31 cellular contexts compared by ENCODE assay signal in genomic region chr9:38229123-38229829, GRCh38.
DNase-seq lines count a peak whose midpoint lies in the region; ATAC-seq, FAIRE-seq and TF ChIP-seq lines count a peak whose summit lies in the region.
"Had no signal": no experiment of that assay in that cellular context is flagged by ENCODE, and none has a peak within 500 bp of the region (broad histone marks: within the 10 kb centered on the region; RNA-seq: fewer than 3 reads in every experiment).

No MANE protein-coding gene starts in this region.

- no peak for TF ChIP-seq CTCF in astrocyte (IDR thresholded peaks at IDR 0.05; ENCODE audit: insufficient read depth, low read depth, low read length)
- TF ChIP-seq CTCF in vagina (IDR thresholded peaks at IDR 0.05) = no peak

- no peak overlapping the region for H3K9ac ChIP-seq in astrocyte (ENCODE audit: low read length)
- H3K9ac ChIP-seq: parathyroid adenoma had no signal

- no peak overlapping the region for H3K27ac ChIP-seq in astrocyte (ENCODE audit: low read depth, low read length)
- H3K27ac ChIP-seq in vagina = no peak overlapping the region
- H3K27ac ChIP-seq: body of pancreas, gastrocnemius medialis, parathyroid adenoma, suprapubic skin had no signal

- peaks cover 13% of the 10 kb centered on the region for H3K4me1 Mint-ChIP-seq in activated CD8-positive, alpha-beta memory T cell treated with anti-CD3 and anti-CD28 coated beads, Interleukin-2, amount 10 ng/mL, durations not matched to agents 7 days and 5 days
- peaks cover 28% of the 10 kb centered on the region for H3K4me1 Mint-ChIP-seq in astrocyte (ENCODE audit: low read depth, unreplicated experiment)
- peaks cover 17% of the 10 kb centered on the region for H3K4me1 Mint-ChIP-seq in activated T-helper 1 cell treated with anti-CD3 and anti-CD28 coated beads, Interleukin-12 subunit alpha, Interleukin-12 subunit beta, Interleukin-2, Interleukin-4 antibody, amounts not matched to agents 30 ng/mL and 10 ng/mL and 1 ng/mL, durations not matched to agents 14 hours and 24 hours and 36 hours (ENCODE audit: low read depth)
- H3K4me1 Mint-ChIP-seq in activated T-cell treated with anti-CD3 and anti-CD28 coated beads, Interleukin-2, amount 50 U/mL, for 4 hours (ENCODE audit: low read depth) = peaks cover 13% of the 10 kb centered on the region

- no peak overlapping the region for H3K4me2 ChIP-seq in astrocyte (ENCODE audit: low read length)

- no peak for ATAC-seq in activated CD8-positive, alpha-beta memory T cell treated with anti-CD3 and anti-CD28 coated beads, Interleukin-2, amount 10 ng/mL, durations not matched to agents 7 days and 5 days
- ATAC-seq in activated T-cell treated with anti-CD3 and anti-CD28 coated beads, Interleukin-2, amount 50 U/mL, for 4 hours = no peak
- ATAC-seq in Right ventricle myocardium inferior = no peak
- ATAC-seq: activated CD4-positive, CD25-positive, alpha-beta regulatory T cell treated with anti-CD3 and anti-CD28 coated beads, Interleukin-2, amount 50 U/mL, for 24 hours; body of pancreas; gastrocnemius medialis; left cardiac atrium; SK-N-SH treated with all-trans-retinoic acid at 6 μM for 48 hours; T-helper 17 cell had no signal

- H3K4me3 Mint-ChIP-seq in activated CD8-positive, alpha-beta memory T cell treated with anti-CD3 and anti-CD28 coated beads, Interleukin-2, amount 10 ng/mL, durations not matched to agents 7 days and 5 days = no peak overlapping the region
- no peak overlapping the region for H3K4me3 Mint-ChIP-seq in astrocyte (ENCODE audit: unreplicated experiment)
- no peak overlapping the region for H3K4me3 Mint-ChIP-seq in activated T-helper 1 cell treated with anti-CD3 and anti-CD28 coated beads, Interleukin-12 subunit alpha, Interleukin-12 subunit beta, Interleukin-2, Interleukin-4 antibody, amounts not matched to agents 30 ng/mL and 10 ng/mL and 1 ng/mL, durations not matched to agents 14 hours and 24 hours and 36 hours
- no peak overlapping the region for H3K4me3 Mint-ChIP-seq in activated T-cell treated with anti-CD3 and anti-CD28 coated beads, Interleukin-2, amount 50 U/mL, for 4 hours
- H3K4me3 Mint-ChIP-seq: activated naive CD4-positive, alpha-beta T cell treated with anti-CD3 and anti-CD28 coated beads for 36 hours; CD4-positive, alpha-beta memory T cell; T-helper 17 cell had no signal

- no peak for FAIRE-seq in astrocyte (lab: Jason Lieb, UNC)
- FAIRE-seq: A204.1, GM19239, HTR-8/SVneo, TTC549, urothelium cell line had no signal

- no peaks in the 10 kb centered on the region for H4K20me1 ChIP-seq in astrocyte (ENCODE audit: insufficient read depth, low read length)

- TF ChIP-seq POLR2A in vagina (IDR thresholded peaks at IDR 0.05) = no peak

- no peaks in the 10 kb centered on the region for H3K79me2 ChIP-seq in astrocyte (ENCODE audit: insufficient read depth, low read length)
- H3K79me2 ChIP-seq: parathyroid adenoma had no signal

- H3K4me1 ChIP-seq in astrocyte (ENCODE audit: insufficient read depth, low read length) (peaks cover 12% of the 10 kb centered on the region), vagina (peaks cover 10% of the 10 kb centered on the region)
- H3K4me1 ChIP-seq: gastrocnemius medialis, parathyroid adenoma had no signal

- H3K9me3 Mint-ChIP-seq in activated CD8-positive, alpha-beta memory T cell treated with anti-CD3 and anti-CD28 coated beads, Interleukin-2, amount 10 ng/mL, durations not matched to agents 7 days and 5 days (ENCODE audit: low read depth) = no peaks in the 10 kb centered on the region
- H3K9me3 Mint-ChIP-seq in astrocyte (ENCODE audit: unreplicated experiment) = peaks cover 4% of the 10 kb centered on the region
- no peaks in the 10 kb centered on the region for H3K9me3 Mint-ChIP-seq in activated T-helper 1 cell treated with anti-CD3 and anti-CD28 coated beads, Interleukin-12 subunit alpha, Interleukin-12 subunit beta, Interleukin-2, Interleukin-4 antibody, amounts not matched to agents 30 ng/mL and 10 ng/mL and 1 ng/mL, durations not matched to agents 14 hours and 24 hours and 36 hours
- H3K9me3 Mint-ChIP-seq in activated T-cell treated with anti-CD3 and anti-CD28 coated beads, Interleukin-2, amount 50 U/mL, for 4 hours = no peaks in the 10 kb centered on the region
- H3K9me3 Mint-ChIP-seq: activated naive CD4-positive, alpha-beta T cell treated with anti-CD3 and anti-CD28 coated beads for 36 hours had no signal

- H3K4me3 ChIP-seq in astrocyte (ENCODE audit: insufficient read depth, low read depth, low read length) (no peak overlapping the region), vagina (no peak overlapping the region)
- H3K4me3 ChIP-seq: body of pancreas, gastrocnemius medialis, suprapubic skin had no signal

- no peak overlapping the region for H3K27ac Mint-ChIP-seq in activated CD8-positive, alpha-beta memory T cell treated with anti-CD3 and anti-CD28 coated beads, Interleukin-2, amount 10 ng/mL, durations not matched to agents 7 days and 5 days
- peak overlapping the region; percentile 28 for H3K27ac Mint-ChIP-seq in astrocyte (ENCODE audit: unreplicated experiment)
- no peak overlapping the region for H3K27ac Mint-ChIP-seq in activated T-helper 1 cell treated with anti-CD3 and anti-CD28 coated beads, Interleukin-12 subunit alpha, Interleukin-12 subunit beta, Interleukin-2, Interleukin-4 antibody, amounts not matched to agents 30 ng/mL and 10 ng/mL and 1 ng/mL, durations not matched to agents 14 hours and 24 hours and 36 hours
- H3K27ac Mint-ChIP-seq: activated naive CD4-positive, alpha-beta T cell treated with anti-CD3 and anti-CD28 coated beads for 36 hours; CD4-positive, alpha-beta memory T cell; T-helper 17 cell had no signal

- no peaks in the 10 kb centered on the region for H3K9me3 ChIP-seq in astrocyte (ENCODE audit: insufficient read depth, low read depth, low read length)
- no peaks in the 10 kb centered on the region for H3K9me3 ChIP-seq in vagina
- H3K9me3 ChIP-seq: body of pancreas, gastrocnemius medialis, suprapubic skin had no signal

- no peaks in the 10 kb centered on the region for H3K36me3 ChIP-seq in astrocyte (ENCODE audit: insufficient read depth, low read length)
- no peaks in the 10 kb centered on the region for H3K36me3 ChIP-seq in vagina
- H3K36me3 ChIP-seq: gastrocnemius medialis, suprapubic skin had no signal

- intact Hi-C loops in vagina (cut with DNase I) = no loop called here
- intact Hi-C loops in activated T-helper 1 cell treated with anti-CD3 and anti-CD28 coated beads, Interleukin-12 subunit alpha, Interleukin-12 subunit beta, Interleukin-2, Interleukin-4 antibody, amounts not matched to agents 30 ng/mL and 10 ng/mL and 1 ng/mL, durations not matched to agents 14 hours and 24 hours and 36 hours (cut with micrococcal nuclease) = no loop called here
- intact Hi-C loops in Right ventricle myocardium inferior (cut with DNase I) = no loop called here

- CTCF ChIA-PET in activated CD8-positive, alpha-beta memory T cell treated with anti-CD3 and anti-CD28 coated beads, Interleukin-2, amount 10 ng/mL, durations not matched to agents 7 days and 5 days (lab: Charles Lee) = no interaction called here

- no peaks in the 10 kb centered on the region for H3K36me3 Mint-ChIP-seq in activated CD8-positive, alpha-beta memory T cell treated with anti-CD3 and anti-CD28 coated beads, Interleukin-2, amount 10 ng/mL, durations not matched to agents 7 days and 5 days
- H3K36me3 Mint-ChIP-seq in astrocyte (ENCODE audit: low read depth, unreplicated experiment) = peaks cover 2% of the 10 kb centered on the region
- no peaks in the 10 kb centered on the region for H3K36me3 Mint-ChIP-seq in activated T-helper 1 cell treated with anti-CD3 and anti-CD28 coated beads, Interleukin-12 subunit alpha, Interleukin-12 subunit beta, Interleukin-2, Interleukin-4 antibody, amounts not matched to agents 30 ng/mL and 10 ng/mL and 1 ng/mL, durations not matched to agents 14 hours and 24 hours and 36 hours (ENCODE audit: low read depth)
- no peaks in the 10 kb centered on the region for H3K36me3 Mint-ChIP-seq in activated T-cell treated with anti-CD3 and anti-CD28 coated beads, Interleukin-2, amount 50 U/mL, for 4 hours (ENCODE audit: insufficient read depth)
- H3K36me3 Mint-ChIP-seq: CD4-positive, alpha-beta memory T cell had no signal

- H3K27me3 ChIP-seq in astrocyte (ENCODE audit: insufficient read depth, low read length) (peaks cover 32% of the 10 kb centered on the region), vagina (no peaks in the 10 kb centered on the region)
- H3K27me3 ChIP-seq: body of pancreas had no signal

- no peak overlapping the region for H2AFZ ChIP-seq in astrocyte (ENCODE audit: low read depth, low read length)
- H2AFZ ChIP-seq: parathyroid adenoma had no signal

- peak; percentile 29 for DNase-seq in activated CD8-positive, alpha-beta memory T cell treated with anti-CD3 and anti-CD28 coated beads, Interleukin-2, amount 10 ng/mL, durations not matched to agents 7 days and 5 days
- DNase-seq in activated CD8-positive, alpha-beta memory T cell treated with anti-CD3 and anti-CD28 coated beads, Interleukin-2, amount 50 U/mL, for 48 hours = no peak
- no peak for DNase-seq in astrocyte (ENCODE audit: low read depth)
- DNase-seq in islet precursor cell = peak; percentile 60
- DNase-seq in vagina (ENCODE audit: extremely low spot score in 2 of 2) = peak; percentile 42 to 43
- DNase-seq in activated T-helper 1 cell treated with anti-CD3 and anti-CD28 coated beads, Interleukin-12 subunit alpha, Interleukin-12 subunit beta, Interleukin-2, Interleukin-4 antibody, amounts not matched to agents 30 ng/mL and 10 ng/mL and 1 ng/mL, durations not matched to agents 14 hours and 24 hours and 36 hours (ENCODE audit: low spot score) = no peak
- no peak for DNase-seq in activated T-cell treated with anti-CD3 and anti-CD28 coated beads, Interleukin-2, amount 50 U/mL, for 4 hours
- DNase-seq in Right ventricle myocardium inferior (ENCODE audit: missing footprints) = no peak
- DNase-seq: activated CD4-positive, alpha-beta T cell treated with anti-CD3 and anti-CD28 coated beads, Interleukin-2, amount 50 U/mL, for 4 hours; activated naive CD4-positive, alpha-beta T cell treated with anti-CD3 and anti-CD28 coated beads for 36 hours; body of pancreas; CD4-positive, alpha-beta memory T cell; gastrocnemius medialis; hippocampal formation; left cardiac atrium; mammary epithelial cell; NCI-H1092 treated with DMSO at 0.1 percent for 48 hours; NCI-H2029; NCI-H510A; stimulated activated CD4-positive, alpha-beta T cell treated with anti-CD3 and anti-CD28 coated beads, Interleukin-1b, Interleukin-23, amount 100 ng/mL, for 48 hours; stimulated activated naive CD4-positive, alpha-beta T cell treated with Interleukin-2 at 50 U/mL for 16 hours; T-helper 17 cell had no signal

- H3K27me3 Mint-ChIP-seq in activated CD8-positive, alpha-beta memory T cell treated with anti-CD3 and anti-CD28 coated beads, Interleukin-2, amount 10 ng/mL, durations not matched to agents 7 days and 5 days = peaks cover 44% of the 10 kb centered on the region
- peaks cover 10% of the 10 kb centered on the region for H3K27me3 Mint-ChIP-seq in astrocyte (ENCODE audit: low read depth, unreplicated experiment)
- H3K27me3 Mint-ChIP-seq in activated T-helper 1 cell treated with anti-CD3 and anti-CD28 coated beads, Interleukin-12 subunit alpha, Interleukin-12 subunit beta, Interleukin-2, Interleukin-4 antibody, amounts not matched to agents 30 ng/mL and 10 ng/mL and 1 ng/mL, durations not matched to agents 14 hours and 24 hours and 36 hours (ENCODE audit: insufficient read depth) = peaks cover 14% of the 10 kb centered on the region
- H3K27me3 Mint-ChIP-seq in activated T-cell treated with anti-CD3 and anti-CD28 coated beads, Interleukin-2, amount 50 U/mL, for 4 hours (ENCODE audit: low read depth) = peaks cover 17% of the 10 kb centered on the region

Comparison
In these comparisons a context has a peak if more than half of its experiments do, and no peak if none do; other contexts are left out.
1. DNase-seq: peak in activated CD8-positive, alpha-beta memory T cell treated with anti-CD3 and anti-CD28 coated beads, Interleukin-2, amount 10 ng/mL, durations not matched to agents 7 days and 5 days (single experiment), islet precursor cell (single experiment) and vagina (2 of 2); none in activated CD8-positive, alpha-beta memory T cell treated with anti-CD3 and anti-CD28 coated beads, Interleukin-2, amount 50 U/mL, for 48 hours (single experiment), astrocyte (single experiment), activated T-helper 1 cell treated with anti-CD3 and anti-CD28 coated beads, Interleukin-12 subunit alpha, Interleukin-12 subunit beta, Interleukin-2, Interleukin-4 antibody, amounts not matched to agents 30 ng/mL and 10 ng/mL and 1 ng/mL, durations not matched to agents 14 hours and 24 hours and 36 hours (single experiment), activated T-cell treated with anti-CD3 and anti-CD28 coated beads, Interleukin-2, amount 50 U/mL, for 4 hours (single experiment) and Right ventricle myocardium inferior (single experiment).